Comparison of ENCODE assay signal across 8 cellular contexts in genomic region chr4:151015458-151016344, GRCh38. TPM values are rescaled to one million over a fixed set of nuclear protein-coding genes. Genes with fewer than 3 reads are reported as not detected.
DNase-seq lines count a peak whose midpoint lies in the region; ATAC-seq and TF ChIP-seq lines count a peak whose summit lies in the region.

No MANE protein-coding gene starts in this region.

- no peak for TF ChIP-seq CTCF in chondrocyte (IDR thresholded peaks at IDR 0.05)

- DNase-seq in AG20443 (ENCODE audit: low spot score) (peak; percentile 97), NCI-H2227 treated with DMSO at 0.1 percent for 48 hours (lab: John Stamatoyannopoulos, UW) (peak; percentile 73), chondrocyte (ENCODE audit: low spot score) (no peak)
- DNase-seq in activated CD4-positive, CD25-positive, alpha-beta regulatory T cell treated with anti-CD3 and anti-CD28 coated beads, Interleukin-2, amount 50 U/mL, for 72 hours = peak; percentile 83
- DNase-seq in stimulated activated CD4-positive, alpha-beta T cell treated with anti-CD3 and anti-CD28 coated beads, Interleukin-1b, Interleukin-23, amount 100 ng/mL, for 24 hours (ENCODE audit: low read depth in 4 of 4, low spot score in 1 of 4) = peak; percentile 50 to 72 (median 62)

- peak; percentile 71 for ATAC-seq in GM19025 (IDR thresholded peaks at IDR 0.05; ENCODE audit: low read depth, unreplicated experiment)
- peak; percentile 76 for ATAC-seq in HG03175 (IDR thresholded peaks at IDR 0.05; ENCODE audit: unreplicated experiment)

- no peaks in the 10 kb centered on the region for H3K27me3 Mint-ChIP-seq in chondrocyte (ENCODE audit: low read depth)

- H3K27ac Mint-ChIP-seq in chondrocyte (ENCODE audit: unreplicated experiment) = peak overlapping the region; percentile 96

- H3K4me3 Mint-ChIP-seq in chondrocyte (ENCODE audit: unreplicated experiment) = peak overlapping the region; percentile 100

- peaks cover 27% of the 10 kb centered on the region for H3K4me1 Mint-ChIP-seq in chondrocyte (ENCODE audit: low read depth)

- H3K9me3 Mint-ChIP-seq in chondrocyte (ENCODE audit: low read depth) = no peaks in the 10 kb centered on the region

- no peaks in the 10 kb centered on the region for H3K27me3 ChIP-seq in layer of hippocampus (ENCODE audit: control insufficient read depth, insufficient read depth, low read length)

- no peaks in the 10 kb centered on the region for H3K36me3 Mint-ChIP-seq in chondrocyte (ENCODE audit: low read depth)

- H3K27ac ChIP-seq in layer of hippocampus (ENCODE audit: low read depth, low read length) = peak overlapping the region; percentile 95

RNA-seq across cellular contexts. Expression of gene LRBA, which starts 0.6 kb away (rescaled TPM):
- 19.7 to 41.9 TPM (median 25.1 TPM) in 3 replicates for total RNA-seq in chondrocyte
